In the genomic region with DNA sequence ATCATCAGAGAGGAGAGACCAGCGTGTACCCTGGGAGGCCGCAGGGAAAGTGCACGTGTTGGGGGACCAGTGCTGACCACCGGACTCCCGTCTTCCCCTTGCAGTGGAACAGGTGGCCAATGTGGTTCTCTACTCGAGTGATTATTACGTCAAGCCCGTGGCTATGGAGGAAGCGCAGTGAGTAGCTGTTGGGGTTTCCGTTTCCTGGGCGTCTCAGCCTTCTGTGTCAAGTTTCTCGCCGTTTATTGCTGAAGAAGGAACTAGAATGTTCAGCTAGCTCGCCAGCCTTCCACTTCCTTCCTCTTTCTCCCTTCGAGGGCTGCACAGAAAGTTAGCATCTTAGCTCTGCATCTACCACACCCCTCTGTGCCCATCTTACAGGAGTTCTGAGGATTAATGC, we compare ENCODE assay signal across 1 cellular context.
TF ChIP-seq lines count a peak whose summit lies in the region.

No MANE protein-coding gene starts in this region.

TF ChIP-seq in K562, 482 proteins besides CTCF, POLR2A, EP300 and RAD21 (continued from another document):
- TF ChIP-seq, protein P1, sequence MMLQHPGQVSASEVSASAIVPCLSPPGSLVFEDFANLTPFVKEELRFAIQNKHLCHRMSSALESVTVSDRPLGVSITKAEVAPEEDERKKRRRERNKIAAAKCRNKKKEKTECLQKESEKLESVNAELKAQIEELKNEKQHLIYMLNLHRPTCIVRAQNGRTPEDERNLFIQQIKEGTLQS (IDR thresholded peaks at IDR 0.05) = no peak
- TF ChIP-seq, protein P1 (CRISPR knock-in tag; conservative IDR thresholded peaks at IDR 0.05) = no peak
- TF ChIP-seq ETV6 (IDR thresholded peaks at IDR 0.05; ENCODE audit: borderline replicate concordance in 1 of 2, low read depth in 2 of 2, low read length in 1 of 2) = peak; percentile 57 to 72; a peak in 2 of 4 replicates
- TF ChIP-seq ETV6 (CRISPR knock-in tag; IDR thresholded peaks at IDR 0.05; ENCODE audit: borderline replicate concordance) = no peak
- no peak for TF ChIP-seq NFYB (IDR thresholded peaks at IDR 0.05; ENCODE audit: extremely low read depth, insufficient read length)
- TF ChIP-seq NONO (IDR thresholded peaks at IDR 0.05; ENCODE audit: low read depth in 2 of 2, low read length in 1 of 2) = no peak
- TF ChIP-seq, protein P2, sequence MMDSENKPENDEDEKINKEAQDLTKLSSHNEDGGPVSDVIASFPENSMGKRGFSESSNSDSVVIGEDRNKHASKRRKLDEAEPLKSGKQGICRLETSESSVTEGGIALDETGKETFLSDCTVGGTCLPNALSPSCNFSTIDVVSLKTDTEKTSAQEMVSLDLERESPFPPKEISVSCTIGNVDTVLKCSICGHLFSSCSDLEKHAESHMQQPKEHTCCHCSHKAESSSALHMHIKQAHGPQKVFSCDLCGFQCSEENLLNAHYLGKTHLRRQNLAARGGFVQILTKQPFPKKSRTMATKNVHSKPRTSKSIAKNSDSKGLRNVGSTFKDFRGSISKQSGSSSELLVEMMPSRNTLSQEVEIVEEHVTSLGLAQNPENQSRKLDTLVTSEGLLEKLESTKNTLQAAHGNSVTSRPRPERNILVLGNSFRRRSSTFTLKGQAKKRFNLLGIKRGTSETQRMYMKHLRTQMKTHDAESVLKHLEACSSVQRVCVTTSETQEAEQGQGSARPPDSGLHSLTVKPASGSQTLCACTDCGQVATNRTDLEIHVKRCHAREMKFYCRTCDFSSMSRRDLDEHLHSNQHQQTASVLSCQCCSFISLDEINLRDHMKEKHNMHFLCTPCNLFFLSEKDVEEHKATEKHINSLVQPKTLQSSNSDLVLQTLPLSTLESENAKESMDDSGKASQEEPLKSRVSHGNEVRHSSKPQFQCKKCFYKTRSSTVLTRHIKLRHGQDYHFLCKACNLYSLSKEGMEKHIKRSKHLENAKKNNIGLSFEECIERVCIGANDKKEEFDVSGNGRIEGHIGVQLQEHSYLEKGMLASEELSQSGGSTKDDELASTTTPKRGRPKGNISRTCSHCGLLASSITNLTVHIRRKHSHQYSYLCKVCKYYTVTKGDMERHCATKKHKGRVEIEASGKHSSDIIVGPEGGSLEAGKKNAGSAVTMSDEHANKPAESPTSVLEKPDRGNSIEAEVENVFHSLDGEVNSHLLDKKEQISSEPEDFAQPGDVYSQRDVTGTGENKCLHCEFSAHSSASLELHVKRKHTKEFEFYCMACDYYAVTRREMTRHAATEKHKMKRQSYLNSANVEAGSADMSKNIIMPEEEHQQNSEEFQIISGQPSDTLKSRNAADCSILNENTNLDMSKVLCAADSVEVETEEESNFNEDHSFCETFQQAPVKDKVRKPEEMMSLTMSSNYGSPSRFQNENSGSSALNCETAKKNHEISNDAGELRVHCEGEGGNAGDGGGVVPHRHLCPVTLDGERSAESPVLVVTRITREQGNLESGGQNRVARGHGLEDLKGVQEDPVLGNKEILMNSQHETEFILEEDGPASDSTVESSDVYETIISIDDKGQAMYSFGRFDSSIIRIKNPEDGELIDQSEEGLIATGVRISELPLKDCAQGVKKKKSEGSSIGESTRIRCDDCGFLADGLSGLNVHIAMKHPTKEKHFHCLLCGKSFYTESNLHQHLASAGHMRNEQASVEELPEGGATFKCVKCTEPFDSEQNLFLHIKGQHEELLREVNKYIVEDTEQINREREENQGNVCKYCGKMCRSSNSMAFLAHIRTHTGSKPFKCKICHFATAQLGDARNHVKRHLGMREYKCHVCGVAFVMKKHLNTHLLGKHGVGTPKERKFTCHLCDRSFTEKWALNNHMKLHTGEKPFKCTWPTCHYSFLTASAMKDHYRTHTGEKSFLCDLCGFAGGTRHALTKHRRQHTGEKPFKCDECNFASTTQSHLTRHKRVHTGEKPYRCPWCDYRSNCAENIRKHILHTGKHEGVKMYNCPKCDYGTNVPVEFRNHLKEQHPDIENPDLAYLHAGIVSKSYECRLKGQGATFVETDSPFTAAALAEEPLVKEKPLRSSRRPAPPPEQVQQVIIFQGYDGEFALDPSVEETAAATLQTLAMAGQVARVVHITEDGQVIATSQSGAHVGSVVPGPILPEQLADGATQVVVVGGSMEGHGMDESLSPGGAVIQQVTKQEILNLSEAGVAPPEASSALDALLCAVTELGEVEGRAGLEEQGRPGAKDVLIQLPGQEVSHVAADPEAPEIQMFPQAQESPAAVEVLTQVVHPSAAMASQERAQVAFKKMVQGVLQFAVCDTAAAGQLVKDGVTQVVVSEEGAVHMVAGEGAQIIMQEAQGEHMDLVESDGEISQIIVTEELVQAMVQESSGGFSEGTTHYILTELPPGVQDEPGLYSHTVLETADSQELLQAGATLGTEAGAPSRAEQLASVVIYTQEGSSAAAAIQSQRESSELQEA (IDR thresholded peaks at IDR 0.05; ENCODE audit: low read depth) = no peak
- TF ChIP-seq, protein P3, sequence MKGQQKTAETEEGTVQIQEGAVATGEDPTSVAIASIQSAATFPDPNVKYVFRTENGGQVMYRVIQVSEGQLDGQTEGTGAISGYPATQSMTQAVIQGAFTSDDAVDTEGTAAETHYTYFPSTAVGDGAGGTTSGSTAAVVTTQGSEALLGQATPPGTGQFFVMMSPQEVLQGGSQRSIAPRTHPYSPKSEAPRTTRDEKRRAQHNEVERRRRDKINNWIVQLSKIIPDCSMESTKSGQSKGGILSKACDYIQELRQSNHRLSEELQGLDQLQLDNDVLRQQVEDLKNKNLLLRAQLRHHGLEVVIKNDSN (CRISPR knock-in tag; IDR thresholded peaks at IDR 0.05) = no peak
- TF ChIP-seq, protein P4, sequence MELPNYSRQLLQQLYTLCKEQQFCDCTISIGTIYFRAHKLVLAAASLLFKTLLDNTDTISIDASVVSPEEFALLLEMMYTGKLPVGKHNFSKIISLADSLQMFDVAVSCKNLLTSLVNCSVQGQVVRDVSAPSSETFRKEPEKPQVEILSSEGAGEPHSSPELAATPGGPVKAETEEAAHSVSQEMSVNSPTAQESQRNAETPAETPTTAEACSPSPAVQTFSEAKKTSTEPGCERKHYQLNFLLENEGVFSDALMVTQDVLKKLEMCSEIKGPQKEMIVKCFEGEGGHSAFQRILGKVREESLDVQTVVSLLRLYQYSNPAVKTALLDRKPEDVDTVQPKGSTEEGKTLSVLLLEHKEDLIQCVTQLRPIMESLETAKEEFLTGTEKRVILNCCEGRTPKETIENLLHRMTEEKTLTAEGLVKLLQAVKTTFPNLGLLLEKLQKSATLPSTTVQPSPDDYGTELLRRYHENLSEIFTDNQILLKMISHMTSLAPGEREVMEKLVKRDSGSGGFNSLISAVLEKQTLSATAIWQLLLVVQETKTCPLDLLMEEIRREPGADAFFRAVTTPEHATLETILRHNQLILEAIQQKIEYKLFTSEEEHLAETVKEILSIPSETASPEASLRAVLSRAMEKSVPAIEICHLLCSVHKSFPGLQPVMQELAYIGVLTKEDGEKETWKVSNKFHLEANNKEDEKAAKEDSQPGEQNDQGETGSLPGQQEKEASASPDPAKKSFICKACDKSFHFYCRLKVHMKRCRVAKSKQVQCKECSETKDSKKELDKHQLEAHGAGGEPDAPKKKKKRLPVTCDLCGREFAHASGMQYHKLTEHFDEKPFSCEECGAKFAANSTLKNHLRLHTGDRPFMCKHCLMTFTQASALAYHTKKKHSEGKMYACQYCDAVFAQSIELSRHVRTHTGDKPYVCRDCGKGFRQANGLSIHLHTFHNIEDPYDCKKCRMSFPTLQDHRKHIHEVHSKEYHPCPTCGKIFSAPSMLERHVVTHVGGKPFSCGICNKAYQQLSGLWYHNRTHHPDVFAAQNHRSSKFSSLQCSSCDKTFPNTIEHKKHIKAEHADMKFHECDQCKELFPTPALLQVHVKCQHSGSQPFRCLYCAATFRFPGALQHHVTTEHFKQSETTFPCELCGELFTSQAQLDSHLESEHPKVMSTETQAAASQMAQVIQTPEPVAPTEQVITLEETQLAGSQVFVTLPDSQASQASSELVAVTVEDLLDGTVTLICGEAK (IDR thresholded peaks at IDR 0.05) = 0 out of 2 replicates have a peak, but pooled peaks have one; percentile 50
- TF ChIP-seq, protein P4 (CRISPR knock-in tag; IDR thresholded peaks at IDR 0.05) = no peak
- peak; percentile 79; the same call in 1 of the 2 replicates for TF ChIP-seq SPI1 (IDR thresholded peaks at IDR 0.05; ENCODE audit: borderline replicate concordance, low read depth, low read length)
- TF ChIP-seq MAZ (CRISPR knock-in tag; conservative IDR thresholded peaks at IDR 0.05 in 1 of 2, IDR thresholded peaks at IDR 0.05 in 1 of 2) = no peak
- TF ChIP-seq L3MBTL2 (IDR thresholded peaks at IDR 0.05) = peak; percentile 38; the same call in 1 of the 2 replicates
- no peak for TF ChIP-seq TEAD4 (IDR thresholded peaks at IDR 0.05; ENCODE audit: low read length)
- TF ChIP-seq TEAD4 (CRISPR knock-in tag; IDR thresholded peaks at IDR 0.05; ENCODE audit: borderline replicate concordance) = no peak
- TF ChIP-seq, protein P5, sequence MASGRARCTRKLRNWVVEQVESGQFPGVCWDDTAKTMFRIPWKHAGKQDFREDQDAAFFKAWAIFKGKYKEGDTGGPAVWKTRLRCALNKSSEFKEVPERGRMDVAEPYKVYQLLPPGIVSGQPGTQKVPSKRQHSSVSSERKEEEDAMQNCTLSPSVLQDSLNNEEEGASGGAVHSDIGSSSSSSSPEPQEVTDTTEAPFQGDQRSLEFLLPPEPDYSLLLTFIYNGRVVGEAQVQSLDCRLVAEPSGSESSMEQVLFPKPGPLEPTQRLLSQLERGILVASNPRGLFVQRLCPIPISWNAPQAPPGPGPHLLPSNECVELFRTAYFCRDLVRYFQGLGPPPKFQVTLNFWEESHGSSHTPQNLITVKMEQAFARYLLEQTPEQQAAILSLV (tag; IDR thresholded peaks at IDR 0.05) = no peak
- TF ChIP-seq SRSF1 (IDR thresholded peaks at IDR 0.05; ENCODE audit: low read depth, low read length) = no peak
- TF ChIP-seq ZNF140 (CRISPR knock-in tag; IDR thresholded peaks at IDR 0.05) = no peak
- TF ChIP-seq GABPA (tag; conservative IDR thresholded peaks at IDR 0.05; ENCODE audit: low read depth) = peak; percentile 61
- TF ChIP-seq SLC30A9 (CRISPR knock-in tag; IDR thresholded peaks at IDR 0.05) = no peak
